8 cellular contexts compared by ENCODE assay signal in genomic region chr11:65625628-65626342, GRCh38. TPM values are rescaled to one million over a fixed set of nuclear protein-coding genes. Genes with fewer than 3 reads are reported as not detected.
DNase-seq lines count a peak whose midpoint lies in the region; ATAC-seq and TF ChIP-seq lines count a peak whose summit lies in the region.

No MANE protein-coding gene starts in this region.

- H3K4me1 ChIP-seq in Karpas-422 (ENCODE audit: low read length) (no peaks in the 10 kb centered on the region), transverse colon (peaks cover 0 to 3% (median 0%) of the 10 kb centered on the region in 4 donors)

- no TSS peak for BruUV-seq in Calu3 (replicated peaks; lab: Mats Ljungman, UMichigan)

- H3K4me3 ChIP-seq in Karpas-422 (ENCODE audit: low read length): no peak overlapping the region
- H3K4me3 ChIP-seq in transverse colon: no peak overlapping the region

- no peaks in the 10 kb centered on the region for H3K27me3 Mint-ChIP-seq in Calu3 (ENCODE audit: unreplicated experiment)
- H3K27me3 Mint-ChIP-seq in dendritic cell treated with granulocyte-macrophage colony-stimulating factor and Interleukin-4, amounts not matched to agents 40 ng/mL and 50 ng/mL, for 4 days: no peaks in the 10 kb centered on the region

- TF ChIP-seq POLR2A in transverse colon (IDR thresholded peaks at IDR 0.05): no peak

- ATAC-seq in GM18519 (IDR thresholded peaks at IDR 0.05; ENCODE audit: low FRiP score, unreplicated experiment): no peak

- no peak overlapping the region for H3K27ac ChIP-seq in Karpas-422 (ENCODE audit: low read length)
- H3K27ac ChIP-seq in transverse colon: no peak overlapping the region

- CTCF ChIA-PET in Calu3 (lab: Charles Lee): interaction anchor here (0.9 kb wide), 1 partner anchor 86 kb away, joined by 4 read pairs; the partner anchor contains the start of gene KAT5

- WGBS in transverse colon (ENCODE audit: low coverage in 1 of 2), 2 donors: 25 to 70% methylated on average over 4 to 30 of the region's 30 CpGs

- no peak overlapping the region for H2AFZ ChIP-seq in Karpas-422 (ENCODE audit: low read length)

- intact Hi-C loops in Calu3 (cut with micrococcal nuclease; ENCODE audit: unreplicated experiment): no loop called here
- intact Hi-C loops in dendritic cell treated with granulocyte-macrophage colony-stimulating factor and Interleukin-4, amounts not matched to agents 40 ng/mL and 50 ng/mL, for 4 days (cut with micrococcal nuclease): loop anchor here (2.0 kb wide), 1 partner anchor 81 kb away; no protein-coding TSS in a partner anchor
- intact Hi-C loops in transverse colon (cut with DNase I; ENCODE audit: low total_unique reads): no loop called here

- peak; percentile 34 for DNase-seq in Calu3
- DNase-seq in Karpas-422: peak; percentile 76
- peak; percentile 40 for DNase-seq in activated CD4-positive, alpha-beta T cell treated with anti-CD3 and anti-CD28 coated beads for 1 hour
- peak; percentile 83 for DNase-seq in medulla oblongata (ENCODE audit: extremely low spot score)
- peak; percentile 70 for DNase-seq in transverse colon
- no peak for DNase-seq in GM19240 (ENCODE audit: insufficient read length, low spot score)

- TF ChIP-seq EP300 in transverse colon (IDR thresholded peaks at IDR 0.05; ENCODE audit: low read depth): no peak

- no peaks in the 10 kb centered on the region for H3K9me2 ChIP-seq in Karpas-422 (replicated peaks; ENCODE audit: insufficient read depth, low read length)

- in situ Hi-C loops in transverse colon (cut with MboI; ENCODE audit: low pct_ligation_motif_present in 1 of 4, low pct_unique_long_range_greater_than_20kb in 1 of 4, low sequenced_read_pairs in 3 of 4): no loop called here

- H3K27ac Mint-ChIP-seq in Calu3 (ENCODE audit: unreplicated experiment): no peak overlapping the region
- H3K27ac Mint-ChIP-seq in dendritic cell treated with granulocyte-macrophage colony-stimulating factor and Interleukin-4, amounts not matched to agents 40 ng/mL and 50 ng/mL, for 4 days: peak overlapping the region; percentile 62

- H3K9me3 ChIP-seq in Karpas-422 (ENCODE audit: low read length) (no peaks in the 10 kb centered on the region), transverse colon (no peaks in the 10 kb centered on the region)

- no peak overlapping the region for H3K4me3 Mint-ChIP-seq in Calu3 (ENCODE audit: low read depth, unreplicated experiment)
- H3K4me3 Mint-ChIP-seq in dendritic cell treated with granulocyte-macrophage colony-stimulating factor and Interleukin-4, amounts not matched to agents 40 ng/mL and 50 ng/mL, for 4 days: no peak overlapping the region

- H3K4me1 Mint-ChIP-seq in Calu3 (ENCODE audit: low read depth, unreplicated experiment): no peaks in the 10 kb centered on the region
- peaks cover 19% of the 10 kb centered on the region for H3K4me1 Mint-ChIP-seq in dendritic cell treated with granulocyte-macrophage colony-stimulating factor and Interleukin-4, amounts not matched to agents 40 ng/mL and 50 ng/mL, for 4 days (ENCODE audit: low read depth)

- H3K9me3 Mint-ChIP-seq in Calu3 (ENCODE audit: low read depth, unreplicated experiment): no peaks in the 10 kb centered on the region
- no peaks in the 10 kb centered on the region for H3K9me3 Mint-ChIP-seq in dendritic cell treated with granulocyte-macrophage colony-stimulating factor and Interleukin-4, amounts not matched to agents 40 ng/mL and 50 ng/mL, for 4 days

- H3K4me2 ChIP-seq in Karpas-422 (ENCODE audit: low read depth, low read length, poor library complexity, severe bottlenecking): no peak overlapping the region

- H3K27me3 ChIP-seq in Karpas-422 (ENCODE audit: low read length) (no peaks in the 10 kb centered on the region), transverse colon (no peaks in the 10 kb centered on the region)

- H3K36me3 ChIP-seq in Karpas-422 (ENCODE audit: insufficient read depth, low read length) (peaks cover 20% of the 10 kb centered on the region; the same call in 1 of the 2 replicates), transverse colon (peaks cover 0 to 38% (median 13%) of the 10 kb centered on the region in 4 donors)

- no peaks in the 10 kb centered on the region for H3K79me2 ChIP-seq in Karpas-422 (ENCODE audit: low read length)

- peaks cover 57% of the 10 kb centered on the region for H3K36me3 Mint-ChIP-seq in Calu3 (ENCODE audit: insufficient read depth, unreplicated experiment)
- peaks cover 100% of the 10 kb centered on the region for H3K36me3 Mint-ChIP-seq in dendritic cell treated with granulocyte-macrophage colony-stimulating factor and Interleukin-4, amounts not matched to agents 40 ng/mL and 50 ng/mL, for 4 days (ENCODE audit: low read depth)

- TF ChIP-seq CTCF in Calu3 (IDR thresholded peaks at IDR 0.05; ENCODE audit: unreplicated experiment) (peak; percentile 43), transverse colon (IDR thresholded peaks at IDR 0.05) (peak; percentile 63 to 78 (median 66))

- H3K9ac ChIP-seq in Karpas-422 (ENCODE audit: low read length): no peak overlapping the region

- H4K20me1 ChIP-seq in Karpas-422 (ENCODE audit: insufficient read depth, low read depth, low read length): 0 out of 2 replicates have a peak, but pooled peaks cover 9% of the 10 kb centered on the region

RNA-seq across cellular contexts. Expression of gene PCNX3, which starts 10.2 kb away (rescaled TPM):
- total RNA-seq in Calu3 (2022): 72.8 and 77.4 TPM in 2 replicates
- 20.4 and 28.5 TPM in 2 replicates for total RNA-seq in Karpas-422 (2014; rRNA removed; shearing (Covaris generic); ENCODE audit: low replicate concordance)
- total RNA-seq in transverse colon: 10 to 100 TPM; 56.4 to 89.0 (median 62.4) TPM

RNA-seq across cellular contexts. Expression of gene MAP3K11, which starts 11.8 kb away (rescaled TPM):
- 86.3 and 91.4 TPM in 2 replicates for total RNA-seq in Calu3 (2022)
- total RNA-seq in Karpas-422 (2014; rRNA removed; shearing (Covaris generic); ENCODE audit: low replicate concordance): 11.8 and 28.0 TPM in 2 replicates
- 100 to 1,000 TPM in 2 of 4 donors, 10 to 100 TPM in 2; 82.3 to 211 (median 94.8) TPM for total RNA-seq in transverse colon

RNA-seq across cellular contexts. Expression of gene SIPA1, which starts 12.1 kb away (rescaled TPM):
- total RNA-seq in Calu3 (2022): 33.0 and 41.3 TPM in 2 replicates
- 74.6 and 123 TPM in 2 replicates for total RNA-seq in Karpas-422 (2014; rRNA removed; shearing (Covaris generic); ENCODE audit: low replicate concordance)
- 100 to 1,000 TPM in 1 of 4 donors, 10 to 100 TPM in 3; 22.4 to 174 (median 30.9) TPM for total RNA-seq in transverse colon

RNA-seq across cellular contexts. Expression of gene KCNK7, which starts 30.2 kb away (rescaled TPM):
- total RNA-seq in Calu3 (2022) (1.2 and 1.4 TPM in 2 replicates), transverse colon (1 to 10 TPM in 1 of 4 donors, under 1 TPM in 1, not detected in 2; 0.27 to 1.6 TPM)
- total RNA-seq in Karpas-422 (2014; rRNA removed; shearing (Covaris generic); ENCODE audit: low replicate concordance): 0.25 and 0.48 TPM in 2 replicates

RNA-seq across cellular contexts. Expression of gene RELA, which starts 36.9 kb away (rescaled TPM):
- 76.4 and 79.6 TPM in 2 replicates for total RNA-seq in Calu3 (2022)
- total RNA-seq in Karpas-422 (2014; rRNA removed; shearing (Covaris generic); ENCODE audit: low replicate concordance): 42.6 and 44.0 TPM in 2 replicates
- 10 to 100 TPM; 45.8 to 95.8 (median 58.4) TPM for total RNA-seq in transverse colon
